ENCODE assay signal across 9 cellular contexts in the genomic region with DNA sequence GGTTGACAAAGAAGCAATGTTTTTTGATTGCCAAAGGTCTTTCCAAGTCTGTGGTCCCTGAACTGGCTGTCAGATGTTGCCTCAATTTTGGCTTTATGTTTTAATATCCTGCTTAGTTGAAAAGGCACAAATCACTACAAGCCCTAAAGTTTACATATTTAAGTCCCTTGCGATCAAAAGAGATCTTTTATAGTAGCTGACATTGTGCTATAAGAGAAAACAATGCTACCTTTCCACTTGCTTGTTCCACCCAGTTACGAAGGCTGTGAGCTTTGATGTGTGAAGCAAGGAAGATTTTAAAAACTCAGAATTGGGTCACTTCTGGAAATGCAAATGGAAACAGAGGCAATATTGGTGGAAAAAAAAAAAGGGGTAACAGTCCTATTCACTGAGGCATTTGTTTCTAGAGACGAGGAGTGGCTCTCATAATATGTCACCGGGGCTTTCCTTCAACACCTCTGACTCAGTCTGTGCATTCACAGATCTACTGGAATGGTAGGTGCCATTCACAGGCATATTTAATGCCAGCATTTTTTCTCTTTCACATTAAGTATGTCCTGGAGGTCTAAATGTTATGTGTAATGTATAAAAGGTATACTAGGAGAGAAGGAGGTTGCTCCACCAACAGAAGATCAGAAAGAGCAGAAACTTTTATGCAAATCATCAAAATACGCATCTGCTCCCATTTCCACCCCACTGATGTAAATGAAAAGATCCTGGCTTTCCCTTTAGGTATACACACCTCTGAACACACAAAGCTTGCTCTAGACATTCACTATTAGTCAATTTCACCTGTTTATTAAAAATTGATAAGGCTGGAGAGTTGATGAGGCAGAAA.
DNase-seq lines count a peak whose midpoint lies in the region; ATAC-seq, FAIRE-seq and TF ChIP-seq lines count a peak whose summit lies in the region.
"Had no signal": no experiment of that assay in that cellular context is flagged by ENCODE, and none has a peak within 500 bp of the region (broad histone marks: within the 10 kb centered on the region; RNA-seq: fewer than 3 reads in every experiment).

No MANE protein-coding gene starts in this region.

- H3K9me3 Mint-ChIP-seq in natural killer cell treated with Interleukin-12 subunit alpha and Interleukin-12 subunit beta and Interleukin-15 and Interleukin-18, amount 100 ng/mL, for 72 hours = no peaks in the 10 kb centered on the region
- no peaks in the 10 kb centered on the region for H3K9me3 Mint-ChIP-seq in natural killer cell
- no peaks in the 10 kb centered on the region for H3K9me3 Mint-ChIP-seq in activated B cell treated with CpG ODN at 0.5 μM for 24 hours

- POLR2A ChIA-PET in activated B cell treated with CpG ODN at 0.5 μM for 24 hours (lab: Charles Lee) = interaction anchor here (0.6 kb wide), 2 partner anchors 30 to 359 kb away, joined by 11 to 18 read pairs; no protein-coding TSS in a partner anchor

- no peak for DNase-seq in natural killer cell treated with Interleukin-12 subunit alpha and Interleukin-12 subunit beta and Interleukin-15 and Interleukin-18, amount 100 ng/mL, for 72 hours (ENCODE audit: low spot score)
- no peak for DNase-seq in natural killer cell
- DNase-seq in activated B cell treated with CpG ODN at 0.5 μM for 24 hours = no peak
- no peak for DNase-seq in transverse colon
- no peak for DNase-seq in urothelium cell line (ENCODE audit: low spot score)
- no peak for DNase-seq in T-helper 17 cell
- no peak for DNase-seq in NCI-H345 treated with DMSO at 0.1 percent for 48 hours (lab: John Stamatoyannopoulos, UW; ENCODE audit: unreplicated experiment)
- DNase-seq: NCI-H1105 treated with DMSO at 0.1 percent for 48 hours had no signal

- no peaks in the 10 kb centered on the region for H3K36me3 Mint-ChIP-seq in natural killer cell treated with Interleukin-12 subunit alpha and Interleukin-12 subunit beta and Interleukin-15 and Interleukin-18, amount 100 ng/mL, for 72 hours
- H3K36me3 Mint-ChIP-seq in natural killer cell (no peaks in the 10 kb centered on the region), activated B cell treated with CpG ODN at 0.5 μM for 24 hours (ENCODE audit: low read depth) (no peaks in the 10 kb centered on the region), T-helper 17 cell (ENCODE audit: low read depth) (no peaks in the 10 kb centered on the region)

- H3K27ac ChIP-seq in transverse colon = peak overlapping the region; percentile 66 to 80 (median 76)

- WGBS in transverse colon (ENCODE audit: low coverage in 1 of 2), 2 donors = 44% methylated on average over 5 of the region's 5 CpGs

- in situ Hi-C loops in transverse colon (cut with MboI; ENCODE audit: low pct_ligation_motif_present in 1 of 4, low pct_unique_long_range_greater_than_20kb in 1 of 4, low sequenced_read_pairs in 3 of 4) = no loop called here

- intact Hi-C loops in natural killer cell (cut with micrococcal nuclease) = no loop called here
- intact Hi-C loops in activated B cell treated with CpG ODN at 0.5 μM for 24 hours (cut with micrococcal nuclease) = loop anchor here (2.0 kb wide), 2 partner anchors 15 to 45 kb away; no protein-coding TSS in a partner anchor
- intact Hi-C loops in transverse colon (cut with DNase I; ENCODE audit: low total_unique reads) = no loop called here

- FAIRE-seq in urothelium cell line (lab: Jason Lieb, UNC) = no peak

- peaks cover 0 to 14% of the 10 kb centered on the region in 2 donors for H3K4me1 Mint-ChIP-seq in natural killer cell treated with Interleukin-12 subunit alpha and Interleukin-12 subunit beta and Interleukin-15 and Interleukin-18, amount 100 ng/mL, for 72 hours (ENCODE audit: low read depth in 2 of 2)
- H3K4me1 Mint-ChIP-seq in natural killer cell (no peaks in the 10 kb centered on the region), activated B cell treated with CpG ODN at 0.5 μM for 24 hours (peaks cover 22% of the 10 kb centered on the region), T-helper 17 cell (peaks cover 3% of the 10 kb centered on the region)

- CTCF ChIA-PET in activated B cell treated with CpG ODN at 0.5 μM for 24 hours (lab: Charles Lee) = no interaction called here

- H3K27ac Mint-ChIP-seq in natural killer cell treated with Interleukin-12 subunit alpha and Interleukin-12 subunit beta and Interleukin-15 and Interleukin-18, amount 100 ng/mL, for 72 hours = no peak overlapping the region
- H3K27ac Mint-ChIP-seq in natural killer cell = no peak overlapping the region
- peak overlapping the region; percentile 64 for H3K27ac Mint-ChIP-seq in activated B cell treated with CpG ODN at 0.5 μM for 24 hours
- no peak overlapping the region for H3K27ac Mint-ChIP-seq in T-helper 17 cell

- no peak overlapping the region for H3K4me3 ChIP-seq in transverse colon

- H3K4me1 ChIP-seq in transverse colon = peaks cover 7 to 41% (median 9%) of the 10 kb centered on the region in 4 donors

- H3K27me3 Mint-ChIP-seq in natural killer cell treated with Interleukin-12 subunit alpha and Interleukin-12 subunit beta and Interleukin-15 and Interleukin-18, amount 100 ng/mL, for 72 hours = peaks cover 0 to 10% of the 10 kb centered on the region in 2 donors
- H3K27me3 Mint-ChIP-seq in natural killer cell (ENCODE audit: low read depth in 2 of 2) (peaks cover 3 to 24% of the 10 kb centered on the region in 2 donors), activated B cell treated with CpG ODN at 0.5 μM for 24 hours (no peaks in the 10 kb centered on the region), T-helper 17 cell (peaks cover 24% of the 10 kb centered on the region)

- H3K4me3 Mint-ChIP-seq in natural killer cell treated with Interleukin-12 subunit alpha and Interleukin-12 subunit beta and Interleukin-15 and Interleukin-18, amount 100 ng/mL, for 72 hours = peak overlapping the region; percentile 31
- H3K4me3 Mint-ChIP-seq in natural killer cell = no peak overlapping the region
- H3K4me3 Mint-ChIP-seq in activated B cell treated with CpG ODN at 0.5 μM for 24 hours = peak overlapping the region; percentile 0
- no peak overlapping the region for H3K4me3 Mint-ChIP-seq in T-helper 17 cell

- H3K36me3 ChIP-seq in transverse colon = no peaks in the 10 kb centered on the region

- no peak for TF ChIP-seq POLR2A in transverse colon (IDR thresholded peaks at IDR 0.05)

- H3K27me3 ChIP-seq in transverse colon = no peaks in the 10 kb centered on the region

- no peak for TF ChIP-seq EP300 in transverse colon (IDR thresholded peaks at IDR 0.05; ENCODE audit: low read depth)

- peak; percentile 75 to 92 for ATAC-seq in natural killer cell treated with Interleukin-12 subunit alpha and Interleukin-12 subunit beta and Interleukin-15 and Interleukin-18, amount 100 ng/mL, for 72 hours
- ATAC-seq in natural killer cell (no peak), HG02852 (IDR thresholded peaks at IDR 0.05; ENCODE audit: unreplicated experiment) (peak; percentile 98), activated B cell treated with CpG ODN at 0.5 μM for 24 hours (ENCODE audit: low read depth) (peak; percentile 83), T-helper 17 cell (no peak)

- TF ChIP-seq CTCF in natural killer cell (IDR thresholded peaks at IDR 0.05) (no peak), activated B cell treated with CpG ODN at 0.5 μM for 24 hours (IDR thresholded peaks at IDR 0.05) (no peak), transverse colon (IDR thresholded peaks at IDR 0.05) (no peak)

- no peaks in the 10 kb centered on the region for H3K9me3 ChIP-seq in transverse colon
- no peaks in the 10 kb centered on the region for H3K9me3 ChIP-seq in T-helper 17 cell (ENCODE audit: control insufficient read depth, low read length, poor library complexity, severe bottlenecking)

Comparison
In these comparisons a context has a peak if more than half of its experiments do, and no peak if none do; other contexts are left out.
1. ATAC-seq: peak in natural killer cell treated with Interleukin-12 subunit alpha and Interleukin-12 subunit beta and Interleukin-15 and Interleukin-18, amount 100 ng/mL, for 72 hours (2 of 2), HG02852 (single experiment) and activated B cell treated with CpG ODN at 0.5 μM for 24 hours (single experiment); none in natural killer cell (0 of 3) and T-helper 17 cell (single experiment).
2. H3K4me3 Mint-ChIP-seq: peak in natural killer cell treated with Interleukin-12 subunit alpha and Interleukin-12 subunit beta and Interleukin-15 and Interleukin-18, amount 100 ng/mL, for 72 hours (single experiment) and activated B cell treated with CpG ODN at 0.5 μM for 24 hours (single experiment); none in natural killer cell (single experiment) and T-helper 17 cell (single experiment).